ENCODE assay signal across 8 cellular contexts in genomic region chr14:100304825-100305445, GRCh38. TPM values are rescaled to one million over a fixed set of nuclear protein-coding genes. Genes with fewer than 3 reads are reported as not detected.
DNase-seq lines count a peak whose midpoint lies in the region; ATAC-seq and TF ChIP-seq lines count a peak whose summit lies in the region.

No MANE protein-coding gene starts in this region.

- H3K36me3 Mint-ChIP-seq in activated naive CD8-positive, alpha-beta T cell treated with anti-CD3 and anti-CD28 coated beads, Interleukin-2, amount 50 U/mL, for 24 hours (ENCODE audit: low read depth), result no peaks in the 10 kb centered on the region

- H3K36me3 ChIP-seq in right atrium auricular region (no peaks in the 10 kb centered on the region), rectal smooth muscle tissue (ENCODE audit: control insufficient read depth, insufficient read depth, low read length) (no peaks in the 10 kb centered on the region)

- H3K9me3 Mint-ChIP-seq in activated naive CD8-positive, alpha-beta T cell treated with anti-CD3 and anti-CD28 coated beads, Interleukin-2, amount 50 U/mL, for 24 hours, result no peaks in the 10 kb centered on the region

- no peaks in the 10 kb centered on the region for H3K9me3 ChIP-seq in right atrium auricular region

- DNase-seq in NCI-H1417 (lab: John Stamatoyannopoulos, UW) (peak; percentile 62 to 83 (median 81)), NCI-H1417 treated with DMSO at 0.1 percent for 48 hours (lab: John Stamatoyannopoulos, UW) (no peak), NCI-H1694 (lab: John Stamatoyannopoulos, UW) (peak; percentile 62), right atrium auricular region (ENCODE audit: low spot score) (peak; percentile 73)
- no peak for DNase-seq in activated naive CD8-positive, alpha-beta T cell treated with anti-CD3 and anti-CD28 coated beads, Interleukin-2, amount 50 U/mL, for 24 hours

- peak overlapping the region; percentile 72 for H3K4me3 Mint-ChIP-seq in activated naive CD8-positive, alpha-beta T cell treated with anti-CD3 and anti-CD28 coated beads, Interleukin-2, amount 50 U/mL, for 24 hours

- H3K27me3 ChIP-seq in right atrium auricular region (no peaks in the 10 kb centered on the region), rectal smooth muscle tissue (ENCODE audit: control insufficient read depth, insufficient read depth, low read length) (no peaks in the 10 kb centered on the region)

- H3K27me3 Mint-ChIP-seq in activated naive CD8-positive, alpha-beta T cell treated with anti-CD3 and anti-CD28 coated beads, Interleukin-2, amount 50 U/mL, for 24 hours, result peaks cover 8% of the 10 kb centered on the region

- ATAC-seq in activated naive CD8-positive, alpha-beta T cell treated with anti-CD3 and anti-CD28 coated beads, Interleukin-2, amount 50 U/mL, for 24 hours, result no peak
- ATAC-seq in GM18870 (IDR thresholded peaks at IDR 0.05; ENCODE audit: unreplicated experiment) (no peak), GM18873 (IDR thresholded peaks at IDR 0.05; ENCODE audit: low FRiP score, unreplicated experiment) (no peak)

- peak overlapping the region; percentile 80 to 94 for H3K27ac ChIP-seq in right atrium auricular region
- no peak overlapping the region for H3K27ac ChIP-seq in rectal smooth muscle tissue (ENCODE audit: low read depth, low read length)

- H3K4me1 ChIP-seq in right atrium auricular region (peaks cover 0 to 42% of the 10 kb centered on the region in 2 donors), rectal smooth muscle tissue (ENCODE audit: control insufficient read depth, insufficient read depth, low read length) (peaks cover 7% of the 10 kb centered on the region)

- TF ChIP-seq CTCF in right atrium auricular region (IDR thresholded peaks at IDR 0.05), result no peak

- H3K9ac ChIP-seq in rectal smooth muscle tissue (ENCODE audit: low read length), result no peak overlapping the region

- H3K4me3 ChIP-seq in right atrium auricular region, result peak overlapping the region; percentile 54 to 97
- H3K4me3 ChIP-seq in rectal smooth muscle tissue (ENCODE audit: low read length), result peak overlapping the region; percentile 60

- peak overlapping the region; percentile 42 for H3K27ac Mint-ChIP-seq in activated naive CD8-positive, alpha-beta T cell treated with anti-CD3 and anti-CD28 coated beads, Interleukin-2, amount 50 U/mL, for 24 hours

- H3K4me1 Mint-ChIP-seq in activated naive CD8-positive, alpha-beta T cell treated with anti-CD3 and anti-CD28 coated beads, Interleukin-2, amount 50 U/mL, for 24 hours, result peaks cover 11% of the 10 kb centered on the region

RNA-seq across cellular contexts. Expression of gene SLC25A29, which starts 1.3 kb away (rescaled TPM):
- 10 to 100 TPM; 24.7 to 34.0 TPM for total RNA-seq in right atrium auricular region

RNA-seq across cellular contexts. Expression of gene SLC25A47, which starts 18.2 kb away (rescaled TPM):
- not detected for total RNA-seq in right atrium auricular region

Comparison
In these comparisons a context has a peak if more than half of its experiments do, and no peak if none do; other contexts are left out.
1. DNase-seq: peak in NCI-H1417 (3 of 3), NCI-H1694 (single experiment) and right atrium auricular region (single experiment); none in NCI-H1417 treated with DMSO at 0.1 percent for 48 hours (single experiment) and activated naive CD8-positive, alpha-beta T cell treated with anti-CD3 and anti-CD28 coated beads, Interleukin-2, amount 50 U/mL, for 24 hours (single experiment).